ENCODE assay signal across 21 cellular contexts in genomic region chr17:45660474-45660873, GRCh38.
A peak's percentile ranks its signal among the peaks of the same experiment; 100 is the strongest.
DNase-seq lines count a peak whose midpoint lies in the region; ATAC-seq, FAIRE-seq and TF ChIP-seq lines count a peak whose summit lies in the region.
"Had no signal": no experiment of that assay in that cellular context is flagged by ENCODE, and none has a peak within 500 bp of the region (broad histone marks: within the 10 kb centered on the region; RNA-seq: fewer than 3 reads in every experiment).

No MANE protein-coding gene starts in this region.

- H4K20me1 ChIP-seq in SK-N-SH (ENCODE audit: insufficient read depth) (no peaks in the 10 kb centered on the region), GM12878 (ENCODE audit: control insufficient read depth, insufficient read depth) (no peaks in the 10 kb centered on the region)

- H3F3A ChIP-seq in SK-N-SH (replicated peaks; ENCODE audit: insufficient read depth), result no peaks in the 10 kb centered on the region

- intact Hi-C loops in GM12878 (cut with micrococcal nuclease; ENCODE audit: unreplicated experiment), result no loop called here

- H2AFZ ChIP-seq in SK-N-SH (ENCODE audit: low read depth), result no peak overlapping the region
- H2AFZ ChIP-seq in GM12878 (ENCODE audit: control insufficient read depth, low read depth, low read length), result no peak overlapping the region

- no peak overlapping the region for H3K4me2 ChIP-seq in SK-N-SH
- H3K4me2 ChIP-seq in GM12878 (ENCODE audit: control insufficient read depth, insufficient read depth), result no peak overlapping the region

- 27% methylated on average over 4 of the region's 4 CpGs for WGBS in SK-N-SH (ENCODE audit: low lambda C conversion rate)
- 5% methylated on average over 3 of the region's 4 CpGs for WGBS in GM12878 (ENCODE audit: insufficient coverage, insufficient replicate concordance, low lambda C conversion rate, missing lambda C conversion rate)

- FAIRE-seq in GM12878 (lab: Jason Lieb, UNC), result no peak
- FAIRE-seq: D721Med had no signal

- no peak for TF ChIP-seq CTCF in SK-N-SH (IDR thresholded peaks at IDR 0.05)
- TF ChIP-seq CTCF in GM12878 (IDR thresholded peaks at IDR 0.05 in 2 of 3, conservative IDR thresholded peaks at IDR 0.05 in 1 of 3; ENCODE audit: control insufficient read depth in 2 of 3, extremely low read depth in 1 of 3, insufficient read depth in 1 of 3, low read depth in 3 of 3, low read length in 3 of 3), result no peak

- ATAC-seq in SK-N-SH treated with all-trans-retinoic acid at 6 μM for 48 hours, result no peak
- ATAC-seq in GM12878, result no peak
- ATAC-seq in GM19328 (IDR thresholded peaks at IDR 0.05; ENCODE audit: unreplicated experiment), result no peak
- no peak for ATAC-seq in HG02840 (IDR thresholded peaks at IDR 0.05; ENCODE audit: low FRiP score, unreplicated experiment)

- DNase-seq in SK-N-SH, result no peak
- DNase-seq in GM12878 (ENCODE audit: low read depth, low spot score), result no peak
- DNase-seq in islet precursor cell, result peak; percentile 80
- no peak for DNase-seq in NCI-H510A treated with DMSO at 0.1 percent for 48 hours (lab: John Stamatoyannopoulos, UW)
- no peak for DNase-seq in NCI-H1092 treated with DMSO at 0.1 percent for 48 hours (lab: John Stamatoyannopoulos, UW)
- DNase-seq: CD4-positive, alpha-beta memory T cell; DMS79; MV-4-11; NCI-H1417 treated with DMSO at 0.1 percent for 48 hours; NCI-H2029; NCI-H2171 treated with DMSO at 0.1 percent for 48 hours; NCI-H446 treated with DMSO at 0.1 percent for 48 hours; NCI-H748 treated with DMSO at 0.1 percent for 48 hours; SJCRH30; SW 1271 had no signal

- no peak overlapping the region for H3K4me3 ChIP-seq in SK-N-SH (ENCODE audit: low read depth in 2 of 2, low read length in 1 of 2)
- H3K4me3 ChIP-seq in GM12878, result no peak overlapping the region
- H3K4me3 ChIP-seq: SJCRH30 had no signal

- H3K79me2 ChIP-seq in SK-N-SH (ENCODE audit: insufficient read depth) (no peaks in the 10 kb centered on the region), GM12878 (ENCODE audit: control insufficient read depth, insufficient read depth, low read length) (no peaks in the 10 kb centered on the region)

- TF ChIP-seq EP300 in SK-N-SH (IDR thresholded peaks at IDR 0.05; ENCODE audit: borderline replicate concordance in 1 of 2, low read depth in 1 of 2, low read length in 1 of 2), result no peak
- TF ChIP-seq EP300 in GM12878 (IDR thresholded peaks at IDR 0.05; ENCODE audit: borderline replicate concordance in 1 of 2, control insufficient read depth in 1 of 2, low read depth in 2 of 2, low read length in 2 of 2), result no peak

- BruUV-seq in GM12878 (replicated peaks; lab: Mats Ljungman, UMichigan), result no TSS peak

- TF ChIP-seq POLR2A in GM12878 (IDR thresholded peaks at IDR 0.05; ENCODE audit: low read depth, low read length), result no peak

- SMC1A ChIA-PET in GM12878 (lab: Charles Lee; ENCODE audit: uncharacterized antibody, unreplicated experiment), result no interaction called here

- H3K4me1 ChIP-seq in SK-N-SH (ENCODE audit: control insufficient read depth in 1 of 2, insufficient read depth in 2 of 2, low read depth in 1 of 2, low read length in 1 of 2), result no peaks in the 10 kb centered on the region
- H3K4me1 ChIP-seq in GM12878 (ENCODE audit: control insufficient read depth, insufficient read depth, low read length), result no peaks in the 10 kb centered on the region

- H3K27me3 ChIP-seq in SK-N-SH (ENCODE audit: insufficient read depth) (peaks cover 19% of the 10 kb centered on the region), GM12878 (replicated peaks in 1 of 2; ENCODE audit: control insufficient read depth in 2 of 2, insufficient read depth in 2 of 2, low read length in 1 of 2) (peaks cover 0 to 2% of the 10 kb centered on the region in 2 experiments; a peak in 1 of 4 replicates)

- H3K36me3 ChIP-seq in SK-N-SH (replicated peaks in 1 of 2; ENCODE audit: control insufficient read depth in 1 of 2, insufficient read depth in 2 of 2, low read length in 1 of 2), result no peaks in the 10 kb centered on the region
- H3K36me3 ChIP-seq in GM12878 (ENCODE audit: control insufficient read depth in 2 of 2, insufficient read depth in 2 of 2, low read length in 1 of 2), result no peaks in the 10 kb centered on the region
- H3K36me3 ChIP-seq: SJCRH30 had no signal

- POLR2A ChIA-PET in SK-N-SH (lab: Yijun Ruan, JAX), result no interaction called here
- POLR2A ChIA-PET in GM12878 (lab: Charles Lee), result no interaction called here

- H3K27ac ChIP-seq in SK-N-SH (ENCODE audit: low read depth in 2 of 2, low read length in 1 of 2), result no peak overlapping the region
- H3K27ac ChIP-seq in GM12878 (ENCODE audit: control insufficient read depth, insufficient read depth), result no peak overlapping the region
- H3K27ac ChIP-seq: 22Rv1, RWPE1, SJCRH30 had no signal

- RAD21 ChIA-PET in GM12878 (lab: Charles Lee; ENCODE audit: unreplicated experiment), result no interaction called here

- H3K9me3 ChIP-seq in SK-N-SH (no peaks in the 10 kb centered on the region), GM12878 (replicated peaks; ENCODE audit: control insufficient read depth, insufficient read depth, low read length) (no peaks in the 10 kb centered on the region; the same call in none of the 3 replicates)
- H3K9me3 ChIP-seq: SJCRH30 had no signal

- no peaks in the 10 kb centered on the region for H3K9me2 ChIP-seq in SK-N-SH

- TF ChIP-seq RAD21 in SK-N-SH (IDR thresholded peaks at IDR 0.05; ENCODE audit: low read length) (no peak), GM12878 (IDR thresholded peaks at IDR 0.05; ENCODE audit: insufficient read depth, low read depth, low read length) (no peak)

- H3K9ac ChIP-seq in SK-N-SH, result no peak overlapping the region
- no peak overlapping the region for H3K9ac ChIP-seq in GM12878 (ENCODE audit: control insufficient read depth, insufficient read depth, low read length)

- in situ Hi-C loops in GM12878 (cut with MboI), result no loop called here

- CTCF ChIA-PET in SK-N-SH (lab: Yijun Ruan, JAX), result interaction anchor here (1.1 to 1.7 kb wide), 3 partner anchors 9 to 172 kb away, joined by 3 to 6 read pairs (median 4); no protein-coding TSS in a partner anchor
- CTCF ChIA-PET in GM12878 (lab: Yijun Ruan, JAX), result interaction anchor here (1.4 kb wide), 1 partner anchor 20 kb away, joined by 3 read pairs; no protein-coding TSS in a partner anchor

TF ChIP-seq in SK-N-SH, 30 proteins besides CTCF, POLR2A, EP300 and RAD21 (continues in another document):
- no peak for TF ChIP-seq ZBTB33 (IDR thresholded peaks at IDR 0.05; ENCODE audit: borderline replicate concordance, low read depth)
- TF ChIP-seq CHD2 (IDR thresholded peaks at IDR 0.05; ENCODE audit: low read length, partially characterized antibody), result no peak

TF ChIP-seq in SK-N-SH treated with all-trans-retinoic acid at 6 μM for 48 hours, 23 proteins besides CTCF, POLR2A, EP300 and RAD21 (continues in another document):
- TF ChIP-seq POU6F1 (CRISPR knock-in tag; IDR thresholded peaks at IDR 0.05; ENCODE audit: borderline replicate concordance, low read depth) (no peak), CREB5 (CRISPR knock-in tag; IDR thresholded peaks at IDR 0.05; ENCODE audit: low read depth) (no peak)

TF ChIP-seq in GM12878, 131 proteins besides CTCF, POLR2A, EP300 and RAD21 (continues in another document):
- peak; percentile 57 for TF ChIP-seq REST (IDR thresholded peaks at IDR 0.05; ENCODE audit: low read depth, low read length)
- TF ChIP-seq PKNOX1 (IDR thresholded peaks at IDR 0.05), result no peak

Comparison
In these comparisons a context has a peak if more than half of its experiments do, and no peak if none do; other contexts are left out.
1. Of the 26 proteins assayed by ChIP-seq in both GM12878 and SK-N-SH: peak only in GM12878: none; only in SK-N-SH: none; in both: REST; in neither: 25.